Comparison of ENCODE assay signal across 17 cellular contexts in the genomic region with DNA sequence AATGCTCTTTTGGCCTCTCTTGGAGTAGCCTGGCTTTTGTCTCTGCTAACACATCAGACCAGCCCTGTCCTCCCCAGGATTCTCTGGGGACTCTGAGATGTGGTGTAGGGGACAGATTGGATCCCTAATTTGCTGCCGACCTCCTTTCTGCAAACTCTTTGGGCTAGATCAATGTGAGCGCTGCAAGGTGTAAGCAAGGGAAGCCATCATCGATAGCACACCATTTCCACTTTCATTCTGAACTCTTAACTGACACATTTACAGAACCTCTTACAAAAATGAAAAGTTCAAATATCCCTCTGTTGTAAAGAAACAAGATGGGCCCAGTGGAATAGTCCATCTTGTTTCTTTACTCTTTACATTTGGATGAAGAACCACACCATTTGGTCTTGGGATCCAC. TPM values are rescaled to one million over a fixed set of nuclear protein-coding genes. Genes with fewer than 3 reads are reported as not detected.
A peak's percentile ranks its signal among the peaks of the same experiment; 100 is the strongest.
DNase-seq lines count a peak whose midpoint lies in the region; ATAC-seq and TF ChIP-seq lines count a peak whose summit lies in the region.
"Had no signal": no experiment of that assay in that cellular context is flagged by ENCODE, and none has a peak within 500 bp of the region (broad histone marks: within the 10 kb centered on the region; RNA-seq: fewer than 3 reads in every experiment).

No MANE protein-coding gene starts in this region.

- H3K18ac ChIP-seq in mesenchymal stem cell (ENCODE audit: low read depth in 1 of 2, low read length in 2 of 2): no peak overlapping the region

- H3K79me2 ChIP-seq in ACC112 (ENCODE audit: control insufficient read depth, insufficient read depth, low read length, unreplicated experiment): no peaks in the 10 kb centered on the region

- H3K9me3 ChIP-seq in mesenchymal stem cell (ENCODE audit: control insufficient read depth, low read length): no peaks in the 10 kb centered on the region
- H3K9me3 ChIP-seq in testis: no peaks in the 10 kb centered on the region
- H3K9me3 ChIP-seq: upper lobe of right lung had no signal

- no peak overlapping the region for H3K4me2 ChIP-seq in mesenchymal stem cell (ENCODE audit: low read length, poor library complexity, severe bottlenecking)

- no peak overlapping the region for H2BK5ac ChIP-seq in mesenchymal stem cell (ENCODE audit: low read depth, low read length, poor library complexity, severe bottlenecking)

- ATAC-seq in HG02870 (IDR thresholded peaks at IDR 0.05; ENCODE audit: unreplicated experiment) (peak; percentile 22), GM21381 (IDR thresholded peaks at IDR 0.05; ENCODE audit: unreplicated experiment) (no peak), GM19463 (IDR thresholded peaks at IDR 0.05; ENCODE audit: unreplicated experiment) (no peak)
- no peak for ATAC-seq in activated CD4-positive, CD25-positive, alpha-beta regulatory T cell treated with anti-CD3 and anti-CD28 coated beads, Interleukin-2, amount 50 U/mL, for 24 hours
- ATAC-seq: activated T-helper 17 cell treated with anti-CD3 and anti-CD28 coated beads, Interleukin-2, amount 50 U/mL, for 72 hours; T-cell had no signal

- H3K27ac ChIP-seq in ACC112 (ENCODE audit: low read depth, low read length) (peak overlapping the region; percentile 85), brain microvascular endothelial cell (peak overlapping the region; percentile 54), mesenchymal stem cell (ENCODE audit: low read length, poor library complexity, severe bottlenecking) (peak overlapping the region; percentile 80), testis (no peak overlapping the region)
- H3K27ac ChIP-seq: upper lobe of right lung had no signal

- H3K14ac ChIP-seq in mesenchymal stem cell (ENCODE audit: low read length in 2 of 2): no peak overlapping the region

- in situ Hi-C loops in brain microvascular endothelial cell (cut with HindIII; ENCODE audit: low pct_ligation_motif_present, low sequenced_read_pairs): no loop called here

- H3K9ac ChIP-seq in mesenchymal stem cell (ENCODE audit: low read length): peak overlapping the region; percentile 75

- WGBS in mesenchymal stem cell: 93% methylated on average over 3 of the region's 3 CpGs
- WGBS in testis, 2 donors: 93 to 100% methylated on average over 3 of the region's 3 CpGs

- no peak for TF ChIP-seq CTCF in brain microvascular endothelial cell (IDR thresholded peaks at IDR 0.05; ENCODE audit: low read depth, low read length, missing control alignments)
- no peak for TF ChIP-seq CTCF in testis (IDR thresholded peaks at IDR 0.05)

- H3K79me1 ChIP-seq in mesenchymal stem cell (replicated peaks; ENCODE audit: low read length, poor library complexity, severe bottlenecking): peaks cover 2% of the 10 kb centered on the region

- intact Hi-C loops in testis (cut with DNase I; ENCODE audit: low total_unique reads): no loop called here

- peak overlapping the region; percentile 5 for H4K8ac ChIP-seq in mesenchymal stem cell (ENCODE audit: low read length)

- H3K4me1 ChIP-seq in ACC112 (ENCODE audit: control insufficient read depth, insufficient read depth, low read length, unreplicated experiment) (peaks cover 22% of the 10 kb centered on the region), mesenchymal stem cell (ENCODE audit: control insufficient read depth, insufficient read depth, low read depth, low read length) (peaks cover 12% of the 10 kb centered on the region), testis (no peaks in the 10 kb centered on the region)
- H3K4me1 ChIP-seq: upper lobe of right lung had no signal

- no peaks in the 10 kb centered on the region for H3K27me3 ChIP-seq in ACC112 (ENCODE audit: insufficient read depth, low read length)
- no peaks in the 10 kb centered on the region for H3K27me3 ChIP-seq in brain microvascular endothelial cell (replicated peaks)
- no peaks in the 10 kb centered on the region for H3K27me3 ChIP-seq in mesenchymal stem cell (ENCODE audit: control insufficient read depth in 1 of 2, insufficient read depth in 1 of 2, low read length in 2 of 2)
- no peaks in the 10 kb centered on the region for H3K27me3 ChIP-seq in testis
- H3K27me3 ChIP-seq: upper lobe of right lung had no signal

- H2BK120ac ChIP-seq in mesenchymal stem cell (ENCODE audit: low read depth, low read length): no peak overlapping the region

- H2AFZ ChIP-seq in ACC112 (ENCODE audit: low read length, unreplicated experiment) (peak overlapping the region; percentile 86), mesenchymal stem cell (ENCODE audit: low read depth, low read length) (no peak overlapping the region)

- H3K23ac ChIP-seq in mesenchymal stem cell (ENCODE audit: low read length in 2 of 2): no peak overlapping the region

- no peak overlapping the region for H3K4ac ChIP-seq in mesenchymal stem cell (ENCODE audit: low read depth in 1 of 2, low read length in 2 of 2)

- peak overlapping the region; percentile 55 for H2AK5ac ChIP-seq in mesenchymal stem cell (ENCODE audit: low read length, severe bottlenecking)

- no peak overlapping the region for H4K91ac ChIP-seq in mesenchymal stem cell (ENCODE audit: low read length)

- H2BK12ac ChIP-seq in mesenchymal stem cell (ENCODE audit: low read length in 2 of 2): no peak overlapping the region

- H3K36me3 ChIP-seq in ACC112 (ENCODE audit: insufficient read depth, low read length) (no peaks in the 10 kb centered on the region), brain microvascular endothelial cell (replicated peaks) (no peaks in the 10 kb centered on the region), mesenchymal stem cell (ENCODE audit: control insufficient read depth in 1 of 2, insufficient read depth in 2 of 2, low read depth in 1 of 2, low read length in 2 of 2) (no peaks in the 10 kb centered on the region), testis (ENCODE audit: low read depth, missing control alignments) (no peaks in the 10 kb centered on the region)
- H3K36me3 ChIP-seq: upper lobe of right lung had no signal

- no peak overlapping the region for H2BK15ac ChIP-seq in mesenchymal stem cell (ENCODE audit: low read depth, poor library complexity, severe bottlenecking)

- H3K4me3 ChIP-seq in ACC112 (ENCODE audit: low read depth, low read length): no peak overlapping the region
- H3K4me3 ChIP-seq in brain microvascular endothelial cell (ENCODE audit: low read depth, low read length): no peak overlapping the region
- H3K4me3 ChIP-seq in mesenchymal stem cell (ENCODE audit: insufficient read depth in 1 of 2, low read depth in 1 of 2, low read length in 2 of 2): peak overlapping the region in 1 of 2 experiments; percentile 8
- no peak overlapping the region for H3K4me3 ChIP-seq in testis
- H3K4me3 ChIP-seq: upper lobe of right lung had no signal

- TF ChIP-seq POLR2A in testis (IDR thresholded peaks at IDR 0.05): no peak

- DNase-seq in brain microvascular endothelial cell (no peak), mesenchymal stem cell (no peak), testis (no peak)
- DNase-seq: activated CD4-positive, alpha-beta T cell treated with anti-CD3 and anti-CD28 coated beads, Interleukin-2, amount 10 ng/mL, durations not matched to agents 7 days and 5 days; activated naive CD8-positive, alpha-beta T cell treated with anti-CD3 and anti-CD28 coated beads, Interleukin-2, amount 10 ng/mL, durations not matched to agents 7 days and 5 days; cortex of kidney; NCI-H1417; NCI-H510A; stimulated activated CD4-positive, alpha-beta T cell treated with anti-CD3 and anti-CD28 coated beads, Interleukin-12 subunit alpha, Interleukin-12 subunit beta, amount 100 ng/mL, for 4 hours; T-cell; upper lobe of right lung had no signal

RNA-seq across cellular contexts. Expression of a gene that starts 46.6 kb away (rescaled TPM):
- 117 TPM for polyA plus RNA-seq in mesenchymal stem cell (2013, experiment 1 of 2)
- polyA plus RNA-seq in mesenchymal stem cell (2013, experiment 2 of 2): 116 TPM
- total RNA-seq in testis: 10 to 100 TPM; 32.3 to 41.2 TPM
- polyA plus RNA-seq in testis (ENCODE audit: insufficient read depth, low read depth, low replicate concordance): 85.3 TPM

Comparison
In these comparisons a context has a peak if more than half of its experiments do, and no peak if none do; other contexts are left out.
1. H3K27ac ChIP-seq: peak in ACC112 (single experiment), brain microvascular endothelial cell (single experiment) and mesenchymal stem cell (single experiment); none in testis (0 of 2).